In genomic region chr5:169350016-169350415, GRCh38 we compare ENCODE assay signal across 12 cellular contexts. TPM values are rescaled to one million over a fixed set of nuclear protein-coding genes. Genes with fewer than 3 reads are reported as not detected.
DNase-seq lines count a peak whose midpoint lies in the region; ATAC-seq lines count a peak whose summit lies in the region.
"Had no signal": no experiment of that assay in that cellular context is flagged by ENCODE, and none has a peak within 500 bp of the region (broad histone marks: within the 10 kb centered on the region; RNA-seq: fewer than 3 reads in every experiment).

No MANE protein-coding gene starts in this region.

- ATAC-seq in GM18907 (IDR thresholded peaks at IDR 0.05; ENCODE audit: unreplicated experiment) (peak; percentile 89), HG03442 (IDR thresholded peaks at IDR 0.05; ENCODE audit: unreplicated experiment) (no peak), HG02885 (IDR thresholded peaks at IDR 0.05; ENCODE audit: poor library complexity, unreplicated experiment) (no peak)
- ATAC-seq: stimulated activated memory B cell treated with anti-CD40 and anti-IgM and Interleukin-4, amounts not matched to agents 10 μg/mL and 1 μg/mL and 100 μg/mL, for 72 hours had no signal

- peak overlapping the region; percentile 46 for H3K4me2 ChIP-seq in skeletal muscle satellite cell (ENCODE audit: low read length)

- no peaks in the 10 kb centered on the region for H3K9me3 ChIP-seq in skeletal muscle satellite cell (replicated peaks; ENCODE audit: low read length)

- peaks cover 39% of the 10 kb centered on the region for H3K4me1 ChIP-seq in skeletal muscle satellite cell (ENCODE audit: control insufficient read depth, insufficient read depth, low read length)

- no peaks in the 10 kb centered on the region for H3K36me3 ChIP-seq in skeletal muscle satellite cell (ENCODE audit: insufficient read depth, low read length)

- peaks cover 2% of the 10 kb centered on the region for H3K27me3 ChIP-seq in skeletal muscle satellite cell (ENCODE audit: control insufficient read depth, insufficient read depth, low read length)

- H3K4me3 ChIP-seq in skeletal muscle satellite cell (ENCODE audit: low read length), result no peak overlapping the region

- H3K27ac ChIP-seq in epithelial cell of prostate, result peak overlapping the region; percentile 93

- DNase-seq in M059J (ENCODE audit: low read depth) (peak; percentile 90), epithelial cell of prostate (ENCODE audit: low read depth, low spot score) (peak; percentile 80), HT-29 (ENCODE audit: low spot score) (no peak)
- DNase-seq: cortex of kidney, DMS79 treated with DMSO at 0.1 percent for 48 hours, naive B cell, NCI-H187 had no signal

- no peak overlapping the region for H3K9ac ChIP-seq in skeletal muscle satellite cell (ENCODE audit: low read depth, low read length)

RNA-seq across cellular contexts. Expression of gene SLIT3, which starts 49.1 kb away (rescaled TPM):
- total RNA-seq in M059J (2014; rRNA removed; shearing (Covaris generic)), result 0.17 and 0.62 TPM in 2 replicates
- 0.25 and 1.1 TPM in 2 replicates for total RNA-seq in skeletal muscle satellite cell (2012; rRNA removed)
- total RNA-seq in HT-29 (2014; rRNA removed; shearing (Covaris generic)), result not detected in 2 replicates
